26 cellular contexts compared by ENCODE assay signal in the genomic region with DNA sequence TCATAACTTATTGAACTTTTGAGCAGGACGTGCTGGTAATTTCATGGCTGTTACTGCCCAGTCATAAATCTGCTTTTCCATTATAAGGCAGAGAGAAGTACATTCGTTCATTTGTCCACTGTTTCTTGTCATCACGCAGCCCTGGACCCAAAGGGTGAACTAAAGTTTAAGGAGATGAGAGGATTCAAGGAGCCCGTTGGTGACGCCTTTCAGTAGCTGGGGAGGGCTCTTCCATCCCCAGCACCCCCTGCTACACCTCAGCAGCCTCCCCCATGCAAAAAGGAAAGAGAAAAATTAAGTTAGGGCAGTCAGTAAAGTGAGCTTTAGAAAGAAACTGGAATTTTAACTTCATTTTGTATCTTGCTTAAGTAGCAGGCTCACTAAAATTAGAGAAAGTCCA. TPM values are rescaled to one million over a fixed set of nuclear protein-coding genes. Genes with fewer than 3 reads are reported as not detected.
"Had no signal": no experiment of that assay in that cellular context is flagged by ENCODE, and none has a peak within 500 bp of the region (broad histone marks: within the 10 kb centered on the region; RNA-seq: fewer than 3 reads in every experiment).

No MANE protein-coding gene starts in this region.

- H3K36me3 Mint-ChIP-seq: T-cell had no signal

- H3K9me3 Mint-ChIP-seq: activated CD8-positive, alpha-beta T cell treated with anti-CD3 and anti-CD28 coated beads for 36 hours; activated T-cell treated with anti-CD3 and anti-CD28 coated beads, Interleukin-2, amount 50 U/mL, for 72 hours; activated T-helper 2 cell treated with anti-CD3 and anti-CD28 coated beads, Interferon-gamma antibody, Interleukin-2, Interleukin-4, amounts not matched to agents 10 μg/mL and 5 μg/mL and 100 μg/mL, durations not matched to agents 14 hours and 24 hours and 36 hours; T-cell had no signal

- H3K36me3 ChIP-seq: ascending aorta had no signal

- H3K27ac Mint-ChIP-seq: activated CD8-positive, alpha-beta T cell treated with anti-CD3 and anti-CD28 coated beads for 36 hours; activated T-cell treated with anti-CD3 and anti-CD28 coated beads, Interleukin-2, amount 50 U/mL, for 72 hours; activated T-helper 2 cell treated with anti-CD3 and anti-CD28 coated beads, Interferon-gamma antibody, Interleukin-2, Interleukin-4, amounts not matched to agents 10 μg/mL and 5 μg/mL and 100 μg/mL, durations not matched to agents 14 hours and 24 hours and 36 hours; T-cell had no signal

- H3K9me3 ChIP-seq: ascending aorta, body of pancreas had no signal

- ATAC-seq: activated CD8-positive, alpha-beta T cell treated with anti-CD3 and anti-CD28 coated beads for 36 hours; activated T-cell treated with anti-CD3 and anti-CD28 coated beads, Interleukin-2, amount 50 U/mL, for 72 hours; body of pancreas; Panc1; Right ventricle myocardium inferior; T-cell had no signal

- H3K4me3 ChIP-seq: ascending aorta, body of pancreas, SK-N-MC had no signal

- H3K27ac ChIP-seq: ascending aorta, body of pancreas, SK-N-MC, VCaP had no signal

- DNase-seq: activated CD4-positive, CD25-positive, alpha-beta regulatory T cell; activated CD8-positive, alpha-beta memory T cell treated with anti-CD3 and anti-CD28 coated beads, Interleukin-2, amount 50 U/mL, for 4 hours; activated CD8-positive, alpha-beta T cell treated with anti-CD3 and anti-CD28 coated beads for 36 hours; activated naive CD4-positive, alpha-beta T cell treated with anti-CD3 and anti-CD28 coated beads, Interleukin-2, amount 50 U/mL, for 16 hours; activated T-cell treated with anti-CD3 and anti-CD28 coated beads, Interleukin-2, amount 50 U/mL, for 72 hours; amniotic stem cell; body of pancreas; central memory CD4-positive, alpha-beta T cell; Kasumi-1; NCI-H1092; NCI-H1417; NCI-H1930; NCI-H2171; NCI-H226; NCI-H510A; NCI-H69; NK-92 treated with Interleukin-12 subunit alpha and Interleukin-12 subunit beta, amount 100 ng/mL, for 24 hours; OCI-M1; RPMI8226; T-cell had no signal

RNA-seq across cellular contexts. Expression of a gene that starts 2.9 kb away (rescaled TPM):
- total RNA-seq: activated T-helper 2 cell treated with anti-CD3 and anti-CD28 coated beads, Interferon-gamma antibody, Interleukin-2, Interleukin-4, amounts not matched to agents 10 μg/mL and 5 μg/mL and 100 μg/mL, durations not matched to agents 14 hours and 24 hours and 36 hours; ascending aorta; body of pancreas; Right ventricle myocardium inferior had no signal
